In genomic region chr14:64504310-64504896, GRCh38 we compare ENCODE assay signal across 8 cellular contexts. TPM values are rescaled to one million over a fixed set of nuclear protein-coding genes. Genes with fewer than 3 reads are reported as not detected.
DNase-seq lines count a peak whose midpoint lies in the region; ATAC-seq and TF ChIP-seq lines count a peak whose summit lies in the region.

Gene ZBTB1 (plus strand): TSS chr14:64504770. CDS start chr14:64521505, 16,735 bp downstream.

- H3K9me3 ChIP-seq in effector memory CD4-positive, alpha-beta T cell (ENCODE audit: control insufficient read depth, low read length), result no peaks in the 10 kb centered on the region

- H3K4me1 Mint-ChIP-seq in memory B cell, result peaks cover 56% of the 10 kb centered on the region

- peak within 1 kb of the TSS; percentile 100 for H3K27ac Mint-ChIP-seq in memory B cell

- TF ChIP-seq CTCF in AG09309 (IDR thresholded peaks at IDR 0.05; ENCODE audit: control insufficient read depth, insufficient read depth, low read depth, low read length, missing control alignments), result no peak

- H3K9me3 Mint-ChIP-seq in memory B cell, result no peaks in the 10 kb centered on the region

- DNase-seq in AG09309 (ENCODE audit: low read depth), result peak; percentile 67
- peak; percentile 27 for DNase-seq in NK-92 (lab: John Stamatoyannopoulos, UW; ENCODE audit: unreplicated experiment)
- peak; percentile 76 to 82 (median 77) for DNase-seq in effector memory CD4-positive, alpha-beta T cell
- DNase-seq in memory B cell (ENCODE audit: low spot score in 2 of 2), result peak; percentile 82 to 84
- peak; percentile 74 to 84 (median 75) for DNase-seq in stimulated activated CD4-positive, alpha-beta T cell treated with anti-CD3 and anti-CD28 coated beads, TNF-alpha, amount 100 ng/mL, for 48 hours (ENCODE audit: low read depth in 3 of 3)

- peak; percentile 81 for TF ChIP-seq POLR2A in GM19193 (IDR thresholded peaks at IDR 0.05; ENCODE audit: extremely low read depth, insufficient read depth, insufficient read length)

- peaks cover 2% of the 10 kb centered on the region for H3K36me3 Mint-ChIP-seq in memory B cell

- H3K27ac ChIP-seq in effector memory CD4-positive, alpha-beta T cell (ENCODE audit: insufficient read depth, low read length, poor library complexity, severe bottlenecking), result peak within 1 kb of the TSS; percentile 100

- H3K27me3 Mint-ChIP-seq in memory B cell, result no peaks in the 10 kb centered on the region

- no peaks in the 10 kb centered on the region for H3K27me3 ChIP-seq in effector memory CD4-positive, alpha-beta T cell (replicated peaks; ENCODE audit: control insufficient read depth, insufficient read depth, low read length, poor library complexity, severe bottlenecking)

- peaks cover 47% of the 10 kb centered on the region for H3K4me1 ChIP-seq in effector memory CD4-positive, alpha-beta T cell (ENCODE audit: control insufficient read depth, insufficient read depth, low read length, poor library complexity, severe bottlenecking)

- CTCF ChIA-PET in activated CD8-positive, alpha-beta memory T cell treated with anti-CD3 and anti-CD28 coated beads for 36 hours (lab: Charles Lee), result interaction anchor here (0.6 to 1.3 kb wide), 3 partner anchors 9 to 74 kb away, joined by 3 read pairs; no protein-coding TSS in a partner anchor

- H3K36me3 ChIP-seq in effector memory CD4-positive, alpha-beta T cell (ENCODE audit: control insufficient read depth, insufficient read depth, low read length), result no peaks in the 10 kb centered on the region

- POLR2A ChIA-PET in activated CD8-positive, alpha-beta memory T cell treated with anti-CD3 and anti-CD28 coated beads for 36 hours (lab: Charles Lee), result interaction anchor here (0.6 to 2.0 kb wide), 7 partner anchors 11 to 201 kb away, joined by 3 to 9 read pairs (median 4); partner anchors contain the start of genes HSPA2 and MTHFD1

- peak within 1 kb of the TSS; percentile 70 for H3K4me3 ChIP-seq in AG09309 (ENCODE audit: control insufficient read depth, low read depth, low read length)
- peak within 1 kb of the TSS; percentile 79 for H3K4me3 ChIP-seq in effector memory CD4-positive, alpha-beta T cell (ENCODE audit: insufficient read depth, low read depth, low read length, poor library complexity, severe bottlenecking)

- ATAC-seq in HG03571 (IDR thresholded peaks at IDR 0.05; ENCODE audit: unreplicated experiment) (peak; percentile 27), memory B cell (ENCODE audit: low read depth) (peak; percentile 37)

- peak within 1 kb of the TSS; percentile 98 for H3K4me3 Mint-ChIP-seq in memory B cell

RNA-seq across cellular contexts. Expression of gene ZBTB1, which starts in this region (rescaled TPM):
- 10 to 100 TPM; 39.8 to 41.8 TPM for total RNA-seq in activated CD8-positive, alpha-beta memory T cell treated with anti-CD3 and anti-CD28 coated beads for 36 hours

Comparison
In these comparisons a context has a peak if more than half of its experiments do, and no peak if none do; other contexts are left out.
1. Peak in every context shown above with its lines: DNase-seq, ATAC-seq, H3K4me3 ChIP-seq and H3K27ac ChIP-seq.
2. DNase-seq: peak in every context shown above with its lines; median percentile 83 in memory B cell; 77 in effector memory CD4-positive, alpha-beta T cell; 75 in stimulated activated CD4-positive, alpha-beta T cell treated with anti-CD3 and anti-CD28 coated beads, TNF-alpha, amount 100 ng/mL, for 48 hours; 67 in AG09309; 27 in NK-92.